In genomic region chr6:30722280-30723112, GRCh38 we compare ENCODE assay signal across 1 cellular context.
TF ChIP-seq lines count a peak whose summit lies in the region.

No MANE protein-coding gene starts in this region.

TF ChIP-seq in HEK293, 187 proteins besides CTCF, POLR2A, EP300 and RAD21 (continued from another document and continues in another):
- no peak for TF ChIP-seq ZNF280D (tag by site-specific recombination; IDR thresholded peaks at IDR 0.05)
- no peak for TF ChIP-seq ZNF518A (tag by site-specific recombination; conservative IDR thresholded peaks at IDR 0.05; ENCODE audit: low read depth)
- TF ChIP-seq PRDM4 (tag by site-specific recombination; IDR thresholded peaks at IDR 0.05) = no peak
- TF ChIP-seq ZNF585B (tag by site-specific recombination; IDR thresholded peaks at IDR 0.05) = no peak
- no peak for TF ChIP-seq ZFP41 (tag by site-specific recombination; IDR thresholded peaks at IDR 0.05; ENCODE audit: borderline replicate concordance)
- TF ChIP-seq REPIN1 (tag by site-specific recombination; IDR thresholded peaks at IDR 0.05; ENCODE audit: low read depth) = no peak
- TF ChIP-seq SCRT1 (tag by site-specific recombination; IDR thresholded peaks at IDR 0.05; ENCODE audit: borderline replicate concordance) = peak; percentile 61; the same call in 1 of the 2 replicates
- TF ChIP-seq ZNF792 (tag by site-specific recombination; IDR thresholded peaks at IDR 0.05) = no peak
- TF ChIP-seq ZNF112 (tag by site-specific recombination; IDR thresholded peaks at IDR 0.05) = no peak
- TF ChIP-seq KLF8 (tag by site-specific recombination; IDR thresholded peaks at IDR 0.05) = peak; percentile 29
- no peak for TF ChIP-seq ZNF514 (tag by site-specific recombination; IDR thresholded peaks at IDR 0.05)
- TF ChIP-seq ZBTB20 (tag by site-specific recombination; IDR thresholded peaks at IDR 0.05) = no peak
- TF ChIP-seq ZNF138 (tag by site-specific recombination; IDR thresholded peaks at IDR 0.05; ENCODE audit: borderline replicate concordance) = no peak
- TF ChIP-seq ZNF473 (tag by site-specific recombination; IDR thresholded peaks at IDR 0.05) = no peak
- no peak; the same call in 1 of the 2 replicates for TF ChIP-seq ZNF629 (tag by site-specific recombination; IDR thresholded peaks at IDR 0.05)
- TF ChIP-seq ZNF302 (tag by site-specific recombination; IDR thresholded peaks at IDR 0.05; ENCODE audit: low read depth) = no peak
- TF ChIP-seq ZNF292 (tag by site-specific recombination; IDR thresholded peaks at IDR 0.05; ENCODE audit: borderline replicate concordance, low read depth) = no peak
- TF ChIP-seq ZBTB44 (tag by site-specific recombination; IDR thresholded peaks at IDR 0.05) = no peak
- TF ChIP-seq ZNF19 (tag by site-specific recombination; IDR thresholded peaks at IDR 0.05; ENCODE audit: low read depth) = no peak
- TF ChIP-seq ZBTB49 (tag by site-specific recombination; IDR thresholded peaks at IDR 0.05; ENCODE audit: low read depth) = no peak
- TF ChIP-seq SP3 (tag by site-specific recombination; IDR thresholded peaks at IDR 0.05) = no peak
- TF ChIP-seq ZNF521 (tag by site-specific recombination; IDR thresholded peaks at IDR 0.05) = no peak
- TF ChIP-seq SETDB1 (IDR thresholded peaks at IDR 0.05; ENCODE audit: insufficient read length, low read length) = no peak
- TF ChIP-seq ZSCAN30 (tag by site-specific recombination; IDR thresholded peaks at IDR 0.05) = 0 out of 2 replicates have a peak, but pooled peaks have one; percentile 62
- TF ChIP-seq SALL2 (tag by site-specific recombination; IDR thresholded peaks at IDR 0.05; ENCODE audit: borderline replicate concordance) = no peak
- peak; percentile 36 for TF ChIP-seq KLF1 (tag by site-specific recombination; IDR thresholded peaks at IDR 0.05)
- no peak for TF ChIP-seq ZNF24 (tag by site-specific recombination; IDR thresholded peaks at IDR 0.05)
- TF ChIP-seq ZBTB26 (tag by site-specific recombination; optimal IDR thresholded peaks at IDR 0.05) = no peak
- TF ChIP-seq ZNF677 (tag by site-specific recombination; IDR thresholded peaks at IDR 0.05) = no peak
- no peak for TF ChIP-seq ZNF571 (tag by site-specific recombination; IDR thresholded peaks at IDR 0.05)
- TF ChIP-seq ZNF214 (tag by site-specific recombination; IDR thresholded peaks at IDR 0.05; ENCODE audit: borderline replicate concordance) = no peak
- TF ChIP-seq ZNF394 (tag by site-specific recombination; IDR thresholded peaks at IDR 0.05; ENCODE audit: borderline replicate concordance) = peak; percentile 98
- TF ChIP-seq PRDM6 (tag by site-specific recombination; IDR thresholded peaks at IDR 0.05) = no peak
- TF ChIP-seq ZNF600 (tag by site-specific recombination; IDR thresholded peaks at IDR 0.05) = peak; percentile 62
- TF ChIP-seq ZNF157 (tag by site-specific recombination; IDR thresholded peaks at IDR 0.05) = no peak
- TF ChIP-seq HIC1 (tag by site-specific recombination; IDR thresholded peaks at IDR 0.05) = no peak
